ENCODE assay signal across 1 cellular context in the genomic region with DNA sequence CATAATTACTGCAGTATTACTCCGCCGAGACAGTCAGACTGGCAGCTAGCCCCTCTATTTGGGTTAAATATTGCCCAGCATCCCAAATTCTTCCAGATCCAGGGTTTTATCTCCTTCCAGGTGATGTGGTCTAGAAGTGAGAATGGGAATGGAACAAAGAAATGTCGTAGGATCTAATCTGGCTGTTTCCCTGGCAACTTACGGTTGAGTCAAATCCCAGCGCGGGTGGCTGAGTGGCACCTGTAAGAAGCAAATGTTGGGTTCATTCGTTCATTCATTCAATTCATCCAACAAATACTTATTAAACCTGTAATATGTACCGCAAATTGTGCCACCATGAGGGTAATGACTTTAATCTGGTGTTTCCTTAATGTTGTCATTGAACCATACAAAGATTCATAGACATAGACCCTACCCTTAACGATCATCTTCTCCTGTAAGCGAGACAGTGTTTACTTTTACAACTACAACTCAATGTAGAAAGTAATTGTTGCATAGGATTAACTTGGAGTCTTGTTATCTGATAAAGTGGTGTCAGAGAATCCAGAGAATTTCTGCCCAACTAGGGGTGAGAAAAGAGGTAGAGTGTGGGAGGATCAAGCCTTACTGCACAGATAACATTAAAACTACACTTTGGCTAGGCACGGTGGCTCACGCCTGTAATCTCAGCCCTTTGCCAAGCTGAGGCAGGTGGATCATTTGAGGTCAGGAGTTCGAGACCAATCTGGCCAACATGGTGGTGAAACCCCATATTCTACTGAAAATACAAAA.
TF ChIP-seq lines count a peak whose summit lies in the region.

No MANE protein-coding gene starts in this region.

TF ChIP-seq in HEK293, 187 proteins besides CTCF, POLR2A, EP300 and RAD21 (continued from another document):
- TF ChIP-seq, protein P1, sequence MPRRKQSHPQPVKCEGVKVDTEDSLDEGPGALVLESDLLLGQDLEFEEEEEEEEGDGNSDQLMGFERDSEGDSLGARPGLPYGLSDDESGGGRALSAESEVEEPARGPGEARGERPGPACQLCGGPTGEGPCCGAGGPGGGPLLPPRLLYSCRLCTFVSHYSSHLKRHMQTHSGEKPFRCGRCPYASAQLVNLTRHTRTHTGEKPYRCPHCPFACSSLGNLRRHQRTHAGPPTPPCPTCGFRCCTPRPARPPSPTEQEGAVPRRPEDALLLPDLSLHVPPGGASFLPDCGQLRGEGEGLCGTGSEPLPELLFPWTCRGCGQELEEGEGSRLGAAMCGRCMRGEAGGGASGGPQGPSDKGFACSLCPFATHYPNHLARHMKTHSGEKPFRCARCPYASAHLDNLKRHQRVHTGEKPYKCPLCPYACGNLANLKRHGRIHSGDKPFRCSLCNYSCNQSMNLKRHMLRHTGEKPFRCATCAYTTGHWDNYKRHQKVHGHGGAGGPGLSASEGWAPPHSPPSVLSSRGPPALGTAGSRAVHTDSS (tag by site-specific recombination; IDR thresholded peaks at IDR 0.05) = no peak
- TF ChIP-seq SCRT1 (tag by site-specific recombination; IDR thresholded peaks at IDR 0.05; ENCODE audit: borderline replicate concordance) (peak; percentile 57; the same call in 1 of the 2 replicates), ZNF366 (tag by site-specific recombination; conservative IDR thresholded peaks at IDR 0.05) (0 out of 2 replicates have a peak, but pooled peaks have one; percentile 24), ZNF157 (tag by site-specific recombination; IDR thresholded peaks at IDR 0.05) (no peak), GLIS1 (tag by site-specific recombination; IDR thresholded peaks at IDR 0.05) (peak; percentile 11; the same call in 1 of the 2 replicates), PRDM10 (tag by site-specific recombination; IDR thresholded peaks at IDR 0.05) (peak; percentile 26; the same call in 1 of the 2 replicates), ZNF654 (tag by site-specific recombination; IDR thresholded peaks at IDR 0.05; ENCODE audit: low read depth) (no peak), WT1 (tag by site-specific recombination; IDR thresholded peaks at IDR 0.05) (peak; percentile 88), KLF8 (tag by site-specific recombination; IDR thresholded peaks at IDR 0.05) (0 out of 2 replicates have a peak, but pooled peaks have one; percentile 30), SP7 (tag by site-specific recombination; IDR thresholded peaks at IDR 0.05) (peak; percentile 50), ZNF2 (tag by site-specific recombination; IDR thresholded peaks at IDR 0.05) (no peak), ZNF785 (tag by site-specific recombination; IDR thresholded peaks at IDR 0.05) (no peak), SCRT2 (tag by site-specific recombination; IDR thresholded peaks at IDR 0.05) (peak; percentile 36; the same call in 1 of the 2 replicates), ZNF549 (tag by site-specific recombination; IDR thresholded peaks at IDR 0.05) (no peak), ZNF843 (tag by site-specific recombination; IDR thresholded peaks at IDR 0.05) (peak; percentile 27; the same call in 1 of the 2 replicates), ZNF629 (tag by site-specific recombination; IDR thresholded peaks at IDR 0.05) (peak; percentile 11; the same call in 1 of the 2 replicates), KLF17 (tag by site-specific recombination; IDR thresholded peaks at IDR 0.05) (peak; percentile 36; the same call in 1 of the 2 replicates), HIC1 (tag by site-specific recombination; IDR thresholded peaks at IDR 0.05) (peak; percentile 43; the same call in 1 of the 2 replicates), ZNF394 (tag by site-specific recombination; IDR thresholded peaks at IDR 0.05; ENCODE audit: borderline replicate concordance) (no peak)
- TF ChIP-seq, protein P2, sequence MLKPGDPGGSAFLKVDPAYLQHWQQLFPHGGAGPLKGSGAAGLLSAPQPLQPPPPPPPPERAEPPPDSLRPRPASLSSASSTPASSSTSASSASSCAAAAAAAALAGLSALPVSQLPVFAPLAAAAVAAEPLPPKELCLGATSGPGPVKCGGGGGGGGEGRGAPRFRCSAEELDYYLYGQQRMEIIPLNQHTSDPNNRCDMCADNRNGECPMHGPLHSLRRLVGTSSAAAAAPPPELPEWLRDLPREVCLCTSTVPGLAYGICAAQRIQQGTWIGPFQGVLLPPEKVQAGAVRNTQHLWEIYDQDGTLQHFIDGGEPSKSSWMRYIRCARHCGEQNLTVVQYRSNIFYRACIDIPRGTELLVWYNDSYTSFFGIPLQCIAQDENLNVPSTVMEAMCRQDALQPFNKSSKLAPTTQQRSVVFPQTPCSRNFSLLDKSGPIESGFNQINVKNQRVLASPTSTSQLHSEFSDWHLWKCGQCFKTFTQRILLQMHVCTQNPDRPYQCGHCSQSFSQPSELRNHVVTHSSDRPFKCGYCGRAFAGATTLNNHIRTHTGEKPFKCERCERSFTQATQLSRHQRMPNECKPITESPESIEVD (tag by site-specific recombination; IDR thresholded peaks at IDR 0.05) = peak; percentile 52; the same call in 1 of the 2 replicates
- TF ChIP-seq, protein P3, sequence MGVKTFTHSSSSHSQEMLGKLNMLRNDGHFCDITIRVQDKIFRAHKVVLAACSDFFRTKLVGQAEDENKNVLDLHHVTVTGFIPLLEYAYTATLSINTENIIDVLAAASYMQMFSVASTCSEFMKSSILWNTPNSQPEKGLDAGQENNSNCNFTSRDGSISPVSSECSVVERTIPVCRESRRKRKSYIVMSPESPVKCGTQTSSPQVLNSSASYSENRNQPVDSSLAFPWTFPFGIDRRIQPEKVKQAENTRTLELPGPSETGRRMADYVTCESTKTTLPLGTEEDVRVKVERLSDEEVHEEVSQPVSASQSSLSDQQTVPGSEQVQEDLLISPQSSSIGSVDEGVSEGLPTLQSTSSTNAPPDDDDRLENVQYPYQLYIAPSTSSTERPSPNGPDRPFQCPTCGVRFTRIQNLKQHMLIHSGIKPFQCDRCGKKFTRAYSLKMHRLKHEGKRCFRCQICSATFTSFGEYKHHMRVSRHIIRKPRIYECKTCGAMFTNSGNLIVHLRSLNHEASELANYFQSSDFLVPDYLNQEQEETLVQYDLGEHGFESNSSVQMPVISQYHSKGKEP (tag by site-specific recombination; IDR thresholded peaks at IDR 0.05) = peak; percentile 49; the same call in 1 of the 2 replicates
- TF ChIP-seq, protein P4, sequence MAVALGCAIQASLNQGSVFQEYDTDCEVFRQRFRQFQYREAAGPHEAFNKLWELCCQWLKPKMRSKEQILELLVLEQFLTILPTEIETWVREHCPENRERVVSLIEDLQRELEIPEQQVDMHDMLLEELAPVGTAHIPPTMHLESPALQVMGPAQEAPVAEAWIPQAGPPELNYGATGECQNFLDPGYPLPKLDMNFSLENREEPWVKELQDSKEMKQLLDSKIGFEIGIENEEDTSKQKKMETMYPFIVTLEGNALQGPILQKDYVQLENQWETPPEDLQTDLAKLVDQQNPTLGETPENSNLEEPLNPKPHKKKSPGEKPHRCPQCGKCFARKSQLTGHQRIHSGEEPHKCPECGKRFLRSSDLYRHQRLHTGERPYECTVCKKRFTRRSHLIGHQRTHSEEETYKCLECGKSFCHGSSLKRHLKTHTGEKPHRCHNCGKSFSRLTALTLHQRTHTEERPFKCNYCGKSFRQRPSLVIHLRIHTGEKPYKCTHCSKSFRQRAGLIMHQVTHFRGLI (tag by site-specific recombination; IDR thresholded peaks at IDR 0.05) = no peak
